Comparison of ENCODE assay signal across 9 cellular contexts in the genomic region with DNA sequence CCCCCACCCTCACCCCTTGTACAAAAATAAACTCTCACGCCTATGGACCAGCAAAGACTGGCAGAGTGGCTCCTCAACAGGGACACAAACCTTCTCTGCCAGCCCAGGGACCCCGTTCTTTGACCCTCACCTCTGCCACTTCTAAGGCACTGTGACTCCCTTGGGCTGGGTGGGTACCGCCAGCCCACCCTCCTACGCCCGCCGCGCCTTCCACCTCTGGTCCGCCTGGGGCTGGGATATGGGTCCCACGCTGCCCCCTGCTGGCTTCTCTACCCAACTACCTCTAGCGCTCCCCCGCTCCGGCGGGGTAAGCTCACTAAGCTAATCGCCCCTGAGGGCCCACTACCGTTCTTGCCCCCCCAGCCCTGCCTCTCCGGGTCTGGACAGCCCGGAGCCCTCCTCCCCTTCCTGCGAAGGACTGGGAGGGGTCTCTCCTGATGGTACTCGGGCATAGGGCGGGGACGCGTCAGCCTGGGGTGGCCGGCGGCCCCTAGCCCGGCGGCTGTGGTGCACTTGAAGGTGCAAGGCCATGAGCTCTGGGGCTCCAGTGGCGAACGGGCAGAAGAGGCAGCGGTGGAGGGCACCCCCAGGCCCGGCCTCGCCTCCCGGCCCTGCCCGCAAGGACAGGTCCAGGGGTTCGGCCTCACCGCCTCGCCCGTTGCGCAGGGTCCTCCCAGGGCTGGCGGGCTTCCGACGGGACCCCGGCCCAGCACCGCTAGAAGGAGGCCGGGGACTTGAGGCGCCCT. TPM values are rescaled to one million over a fixed set of nuclear protein-coding genes. Genes with fewer than 3 reads are reported as not detected.
DNase-seq lines count a peak whose midpoint lies in the region; ATAC-seq, FAIRE-seq and TF ChIP-seq lines count a peak whose summit lies in the region.
"Had no signal": no experiment of that assay in that cellular context is flagged by ENCODE, and none has a peak within 500 bp of the region (broad histone marks: within the 10 kb centered on the region; RNA-seq: fewer than 3 reads in every experiment).

No MANE protein-coding gene starts in this region.

- ATAC-seq in HepG2 (peak; percentile 33), GM19328 (IDR thresholded peaks at IDR 0.05; ENCODE audit: unreplicated experiment) (no peak)

- peaks cover 22% of the 10 kb centered on the region for H3K4me1 ChIP-seq in HepG2 (ENCODE audit: insufficient read depth, low read length)

- no peaks in the 10 kb centered on the region for H3K9me3 ChIP-seq in HepG2 (ENCODE audit: low read length)

- CTCF ChIA-PET in HepG2 (lab: Yijun Ruan, JAX; ENCODE audit: low intra/inter-chr PET ratio, low total read pairs): interaction anchor here (1.5 to 12.2 kb wide), 5 partner anchors 16 to 76 kb away, joined by 3 to 320 read pairs (median 38); a partner anchor contains a TSS

- FAIRE-seq in HepG2 (lab: Jason Lieb, UNC): no peak

- peaks cover 6% of the 10 kb centered on the region for H3K79me2 ChIP-seq in HepG2 (ENCODE audit: insufficient read depth, low read length)

- intact Hi-C loops in HepG2 (cut with micrococcal nuclease; ENCODE audit: unreplicated experiment): no loop called here

- WGBS in HepG2 (ENCODE audit: low lambda C conversion rate): 96% methylated on average over 39 of the region's 45 CpGs

- TF ChIP-seq EP300 in HepG2 (IDR thresholded peaks at IDR 0.05; ENCODE audit: low read depth in 2 of 2, low read length in 2 of 2) (no peak), HepG2 (CRISPR knock-in tag; IDR thresholded peaks at IDR 0.05; ENCODE audit: borderline replicate concordance) (no peak)

- H2AFZ ChIP-seq in HepG2 (ENCODE audit: low read length): no peak overlapping the region

- in situ Hi-C loops in astrocyte of the cerebellum (cut with HindIII; ENCODE audit: low sequenced_read_pairs): no loop called here
- in situ Hi-C loops in HepG2 (cut with HindIII; ENCODE audit: extremely low pct_ligation_motif_present, low pct_unique_long_range_greater_than_20kb): no loop called here

- H3K4me3 ChIP-seq in AG10803 (ENCODE audit: low read length) (no peak overlapping the region), HFF-Myc (replicated peaks; ENCODE audit: low read depth, low read length) (no peak overlapping the region), astrocyte of the cerebellum (ENCODE audit: low read depth, low read length) (no peak overlapping the region), HepG2 (replicated peaks in 1 of 3; ENCODE audit: insufficient read depth in 1 of 3, low read depth in 2 of 3, low read length in 3 of 3) (no peak overlapping the region)

- no peak overlapping the region for H3K4me2 ChIP-seq in HepG2 (ENCODE audit: low read depth, low read length)

- peak; percentile 80 for TF ChIP-seq RAD21 in HepG2 (CRISPR knock-in tag; IDR thresholded peaks at IDR 0.05)

- peak in 1 of 2 experiments; percentile 17; a peak in 1 of 4 replicates for TF ChIP-seq POLR2A in HepG2 (IDR thresholded peaks at IDR 0.05; ENCODE audit: insufficient read depth in 1 of 2, low read depth in 2 of 2, low read length in 2 of 2)

- peaks cover 39 to 59% of the 10 kb centered on the region in 2 experiments for H3K36me3 ChIP-seq in HepG2 (replicated peaks in 1 of 2; ENCODE audit: control insufficient read depth in 1 of 2, insufficient read depth in 2 of 2, low read length in 2 of 2)

- DNase-seq in AG10803 (ENCODE audit: low read depth): no peak
- DNase-seq in HFF-Myc (ENCODE audit: extremely low read depth, low read depth): no peak
- no peak for DNase-seq in astrocyte of the cerebellum (ENCODE audit: low read depth)
- no peak for DNase-seq in HepG2 (ENCODE audit: low spot score)
- no peak for DNase-seq in DMS153 treated with DMSO at 0.1 percent for 48 hours (lab: John Stamatoyannopoulos, UW; ENCODE audit: unreplicated experiment)
- no peak for DNase-seq in dermis blood vessel endothelial cell
- no peak for DNase-seq in NCI-H510A treated with DMSO at 0.1 percent for 48 hours (lab: John Stamatoyannopoulos, UW)

- no peaks in the 10 kb centered on the region for H3K27me3 ChIP-seq in HepG2 (ENCODE audit: control insufficient read depth in 1 of 2, insufficient read depth in 2 of 2, low read length in 2 of 2)

- POLR2A ChIA-PET in HepG2 (lab: Yijun Ruan, JAX): interaction anchor here (1.1 to 5.8 kb wide), 7 partner anchors 14 to 75 kb away, joined by 3 to 52 read pairs (median 16); a partner anchor contains a TSS

- H3K27ac ChIP-seq in HepG2 (ENCODE audit: extremely low read length, insufficient read depth, low read length): no peak overlapping the region

- TF ChIP-seq CTCF in AG10803 (conservative IDR thresholded peaks at IDR 0.05; ENCODE audit: low read length) (peak; percentile 47), HFF-Myc (IDR thresholded peaks at IDR 0.05; ENCODE audit: low read depth, low read length, missing control alignments) (peak; percentile 58), astrocyte of the cerebellum (IDR thresholded peaks at IDR 0.05; ENCODE audit: low read depth, low read length, missing control alignments) (peak; percentile 49), HepG2 (CRISPR knock-in tag; IDR thresholded peaks at IDR 0.05) (peak; percentile 88)

- peaks cover 8% of the 10 kb centered on the region; the same call in 1 of the 2 replicates for H4K20me1 ChIP-seq in HepG2 (ENCODE audit: insufficient read depth, low read length)

- H3K9ac ChIP-seq in HepG2 (ENCODE audit: insufficient read depth, low read depth, low read length): no peak overlapping the region

- no TSS peak for BruUV-seq in HepG2 (replicated peaks; lab: Mats Ljungman, UMichigan)

RNA-seq across cellular contexts. Expression of a gene that starts 8.1 kb away (rescaled TPM):
- 21.0 and 36.6 TPM in 2 replicates for total RNA-seq in HepG2 (2016; rRNA removed; fragmentation: Illumina TruSeq; extraction: Trizol)
- 20.7 and 21.8 TPM in 2 replicates for total RNA-seq in HepG2 (2016; cell fraction: cytosol; rRNA removed; fragmentation: Illumina TruSeq; extraction: Trizol; ENCODE audit: low read depth)
- 19.3 and 35.8 TPM in 2 replicates for total RNA-seq in HepG2 (2016; cell fraction: insoluble cytoplasmic fraction; rRNA removed; fragmentation: Illumina TruSeq; extraction: Trizol)
- total RNA-seq in HepG2 (2016; cell fraction: membrane; rRNA removed; fragmentation: Illumina TruSeq; extraction: Trizol): 53.1 and 55.3 TPM in 2 replicates
- 26.4 and 33.6 TPM in 2 replicates for total RNA-seq in HepG2 (2016; cell fraction: nucleus; rRNA removed; fragmentation: Illumina TruSeq; extraction: Trizol)
- polyA plus RNA-seq in HepG2 (2011; rRNA removed): 34.5 and 42.2 TPM in 2 replicates
- polyA plus RNA-seq in HepG2 (2011; cell fraction: cytosol; rRNA removed): 26.6 and 62.4 TPM in 2 replicates
- 171 and 203 TPM in 2 replicates for polyA plus RNA-seq in HepG2 (2011; cell fraction: nucleus; rRNA removed)
- polyA plus RNA-seq in HepG2 (2012): 21.1 and 23.1 TPM in 2 replicates
- 37.9 and 42.6 TPM in 2 replicates for polyA plus RNA-seq in HepG2 (2016; cell fraction: cytosol; fragmentation: Illumina TruSeq; extraction: Trizol; ENCODE audit: low read depth)
- 34.5 and 39.2 TPM in 2 replicates for polyA plus RNA-seq in HepG2 (2016; cell fraction: insoluble cytoplasmic fraction; fragmentation: Illumina TruSeq; extraction: Trizol; ENCODE audit: low read depth)
- polyA plus RNA-seq in HepG2 (2016; cell fraction: membrane; fragmentation: Illumina TruSeq; extraction: Trizol; ENCODE audit: low read depth): 72.9 and 82.3 TPM in 2 replicates
- 76.4 and 80.2 TPM in 2 replicates for polyA plus RNA-seq in HepG2 (2016; cell fraction: nucleus; fragmentation: Illumina TruSeq; extraction: Trizol; ENCODE audit: insufficient read depth, low read depth)
- polyA minus RNA-seq in HepG2 (2011; rRNA and poly(A)+ RNA removed; ENCODE audit: low replicate concordance): 41.2 and 86.7 TPM in 2 replicates
- polyA minus RNA-seq in HepG2 (2011; cell fraction: cytosol; rRNA and poly(A)+ RNA removed): 20.3 and 21.8 TPM in 2 replicates
- 61.3 and 63.0 TPM in 2 replicates for polyA minus RNA-seq in HepG2 (2011; cell fraction: nucleus; rRNA and poly(A)+ RNA removed)
- 5.1 and 7.0 TPM in 2 replicates for total RNA-seq in dermis blood vessel endothelial cell

RNA-seq across cellular contexts. Expression of a gene that starts 10.5 kb away (rescaled TPM):
- 0.29 TPM in 1 of 2 replicates, not detected in the other for total RNA-seq in HepG2 (2016; rRNA removed; fragmentation: Illumina TruSeq; extraction: Trizol)
- 0.20 TPM in 1 of 2 replicates, not detected in the other for total RNA-seq in HepG2 (2016; cell fraction: cytosol; rRNA removed; fragmentation: Illumina TruSeq; extraction: Trizol; ENCODE audit: low read depth)
- total RNA-seq in HepG2 (2016; cell fraction: insoluble cytoplasmic fraction; rRNA removed; fragmentation: Illumina TruSeq; extraction: Trizol): 0.16 and 0.17 TPM in 2 replicates
- 0.21 and 0.25 TPM in 2 replicates for total RNA-seq in HepG2 (2016; cell fraction: membrane; rRNA removed; fragmentation: Illumina TruSeq; extraction: Trizol)
- total RNA-seq in HepG2 (2016; cell fraction: nucleus; rRNA removed; fragmentation: Illumina TruSeq; extraction: Trizol): 0.60 and 0.68 TPM in 2 replicates
- polyA plus RNA-seq in HepG2 (2011; rRNA removed): 0.45 and 0.65 TPM in 2 replicates
- 0.19 and 0.23 TPM in 2 replicates for polyA plus RNA-seq in HepG2 (2011; cell fraction: cytosol; rRNA removed)
- polyA plus RNA-seq in HepG2 (2011; cell fraction: nucleus; rRNA removed): 1.1 and 2.0 TPM in 2 replicates
- polyA plus RNA-seq in HepG2 (2012): 0.66 and 0.69 TPM in 2 replicates
- 0.52 and 0.61 TPM in 2 replicates for polyA plus RNA-seq in HepG2 (2016; cell fraction: cytosol; fragmentation: Illumina TruSeq; extraction: Trizol; ENCODE audit: low read depth)
- polyA plus RNA-seq in HepG2 (2016; cell fraction: insoluble cytoplasmic fraction; fragmentation: Illumina TruSeq; extraction: Trizol; ENCODE audit: low read depth): 0.40 and 0.95 TPM in 2 replicates
- polyA plus RNA-seq in HepG2 (2016; cell fraction: membrane; fragmentation: Illumina TruSeq; extraction: Trizol; ENCODE audit: low read depth): 0.92 and 1.2 TPM in 2 replicates
- 0.88 and 0.92 TPM in 2 replicates for polyA plus RNA-seq in HepG2 (2016; cell fraction: nucleus; fragmentation: Illumina TruSeq; extraction: Trizol; ENCODE audit: insufficient read depth, low read depth)
- 1.0 and 3.5 TPM in 2 replicates for polyA minus RNA-seq in HepG2 (2011; rRNA and poly(A)+ RNA removed; ENCODE audit: low replicate concordance)
- not detected in 2 replicates for polyA minus RNA-seq in HepG2 (2011; cell fraction: cytosol; rRNA and poly(A)+ RNA removed)
- polyA minus RNA-seq in HepG2 (2011; cell fraction: nucleus; rRNA and poly(A)+ RNA removed): 1.3 TPM in 1 of 2 replicates, not detected in the other
- 0.19 TPM in 1 of 2 replicates, not detected in the other for total RNA-seq in dermis blood vessel endothelial cell

RNA-seq across cellular contexts. Expression of a gene that starts 20.3 kb away (rescaled TPM):
- total RNA-seq in HepG2 (2016; rRNA removed; fragmentation: Illumina TruSeq; extraction: Trizol) (18.5 and 28.1 TPM in 2 replicates), dermis blood vessel endothelial cell (6.2 and 7.3 TPM in 2 replicates)
- total RNA-seq in HepG2 (2016; cell fraction: cytosol; rRNA removed; fragmentation: Illumina TruSeq; extraction: Trizol; ENCODE audit: low read depth): 5.0 and 7.1 TPM in 2 replicates
- 15.0 and 26.8 TPM in 2 replicates for total RNA-seq in HepG2 (2016; cell fraction: insoluble cytoplasmic fraction; rRNA removed; fragmentation: Illumina TruSeq; extraction: Trizol)
- total RNA-seq in HepG2 (2016; cell fraction: membrane; rRNA removed; fragmentation: Illumina TruSeq; extraction: Trizol): 8.4 and 8.6 TPM in 2 replicates
- 32.3 and 36.7 TPM in 2 replicates for total RNA-seq in HepG2 (2016; cell fraction: nucleus; rRNA removed; fragmentation: Illumina TruSeq; extraction: Trizol)
- polyA plus RNA-seq in HepG2 (2011; rRNA removed): 78.1 and 97.1 TPM in 2 replicates
- 47.9 and 68.0 TPM in 2 replicates for polyA plus RNA-seq in HepG2 (2011; cell fraction: cytosol; rRNA removed)
- 243 and 248 TPM in 2 replicates for polyA plus RNA-seq in HepG2 (2011; cell fraction: nucleus; rRNA removed)
- 34.1 and 49.5 TPM in 2 replicates for polyA plus RNA-seq in HepG2 (2012)
- polyA plus RNA-seq in HepG2 (2016; cell fraction: cytosol; fragmentation: Illumina TruSeq; extraction: Trizol; ENCODE audit: low read depth): 2.9 and 3.7 TPM in 2 replicates
- polyA plus RNA-seq in HepG2 (2016; cell fraction: insoluble cytoplasmic fraction; fragmentation: Illumina TruSeq; extraction: Trizol; ENCODE audit: low read depth): 13.8 and 18.7 TPM in 2 replicates
- polyA plus RNA-seq in HepG2 (2016; cell fraction: membrane; fragmentation: Illumina TruSeq; extraction: Trizol; ENCODE audit: low read depth): 5.9 and 7.3 TPM in 2 replicates
- 69.4 and 77.3 TPM in 2 replicates for polyA plus RNA-seq in HepG2 (2016; cell fraction: nucleus; fragmentation: Illumina TruSeq; extraction: Trizol; ENCODE audit: insufficient read depth, low read depth)
- 29.6 and 155 TPM in 2 replicates for polyA minus RNA-seq in HepG2 (2011; rRNA and poly(A)+ RNA removed; ENCODE audit: low replicate concordance)
- polyA minus RNA-seq in HepG2 (2011; cell fraction: cytosol; rRNA and poly(A)+ RNA removed): 32.6 and 33.5 TPM in 2 replicates
- 71.0 and 71.2 TPM in 2 replicates for polyA minus RNA-seq in HepG2 (2011; cell fraction: nucleus; rRNA and poly(A)+ RNA removed)

RNA-seq across cellular contexts. Expression of a gene that starts 32.7 kb away (rescaled TPM):
- total RNA-seq in HepG2 (2016; rRNA removed; fragmentation: Illumina TruSeq; extraction: Trizol) (not detected in 2 replicates), dermis blood vessel endothelial cell (not detected in 2 replicates)
- not detected in 2 replicates for total RNA-seq in HepG2 (2016; cell fraction: cytosol; rRNA removed; fragmentation: Illumina TruSeq; extraction: Trizol; ENCODE audit: low read depth)
- total RNA-seq in HepG2 (2016; cell fraction: insoluble cytoplasmic fraction; rRNA removed; fragmentation: Illumina TruSeq; extraction: Trizol): not detected in 2 replicates
- total RNA-seq in HepG2 (2016; cell fraction: membrane; rRNA removed; fragmentation: Illumina TruSeq; extraction: Trizol): not detected in 2 replicates
- not detected in 2 replicates for total RNA-seq in HepG2 (2016; cell fraction: nucleus; rRNA removed; fragmentation: Illumina TruSeq; extraction: Trizol)
- not detected in 2 replicates for polyA plus RNA-seq in HepG2 (2011; rRNA removed)
- not detected in 2 replicates for polyA plus RNA-seq in HepG2 (2011; cell fraction: cytosol; rRNA removed)
- polyA plus RNA-seq in HepG2 (2011; cell fraction: nucleus; rRNA removed): not detected in 2 replicates
- polyA plus RNA-seq in HepG2 (2012): not detected in 2 replicates
- polyA plus RNA-seq in HepG2 (2016; cell fraction: cytosol; fragmentation: Illumina TruSeq; extraction: Trizol; ENCODE audit: low read depth): not detected in 2 replicates
- not detected in 2 replicates for polyA plus RNA-seq in HepG2 (2016; cell fraction: insoluble cytoplasmic fraction; fragmentation: Illumina TruSeq; extraction: Trizol; ENCODE audit: low read depth)
- not detected in 2 replicates for polyA plus RNA-seq in HepG2 (2016; cell fraction: membrane; fragmentation: Illumina TruSeq; extraction: Trizol; ENCODE audit: low read depth)
- polyA plus RNA-seq in HepG2 (2016; cell fraction: nucleus; fragmentation: Illumina TruSeq; extraction: Trizol; ENCODE audit: insufficient read depth, low read depth): not detected in 2 replicates
- not detected in 2 replicates for polyA minus RNA-seq in HepG2 (2011; rRNA and poly(A)+ RNA removed; ENCODE audit: low replicate concordance)
- not detected in 2 replicates for polyA minus RNA-seq in HepG2 (2011; cell fraction: cytosol; rRNA and poly(A)+ RNA removed)
- polyA minus RNA-seq in HepG2 (2011; cell fraction: nucleus; rRNA and poly(A)+ RNA removed): not detected in 2 replicates
- polyA plus RNA-seq: esophagus had no signal

RNA-seq across cellular contexts. Expression of a gene that starts 48.2 kb away (rescaled TPM):
- total RNA-seq in HepG2 (2016; rRNA removed; fragmentation: Illumina TruSeq; extraction: Trizol): not detected in 2 replicates
- total RNA-seq in HepG2 (2016; cell fraction: cytosol; rRNA removed; fragmentation: Illumina TruSeq; extraction: Trizol; ENCODE audit: low read depth): not detected in 2 replicates
- not detected in 2 replicates for total RNA-seq in HepG2 (2016; cell fraction: insoluble cytoplasmic fraction; rRNA removed; fragmentation: Illumina TruSeq; extraction: Trizol)
- not detected in 2 replicates for total RNA-seq in HepG2 (2016; cell fraction: membrane; rRNA removed; fragmentation: Illumina TruSeq; extraction: Trizol)
- total RNA-seq in HepG2 (2016; cell fraction: nucleus; rRNA removed; fragmentation: Illumina TruSeq; extraction: Trizol): not detected in 2 replicates
- polyA plus RNA-seq in HepG2 (2011; rRNA removed): 0.04 and 0.17 TPM in 2 replicates
- polyA plus RNA-seq in HepG2 (2011; cell fraction: cytosol; rRNA removed): 0.04 and 0.06 TPM in 2 replicates
- 0.23 and 0.42 TPM in 2 replicates for polyA plus RNA-seq in HepG2 (2011; cell fraction: nucleus; rRNA removed)
- 0.41 and 1.6 TPM in 2 replicates for polyA plus RNA-seq in HepG2 (2012)
- polyA plus RNA-seq in HepG2 (2016; cell fraction: cytosol; fragmentation: Illumina TruSeq; extraction: Trizol; ENCODE audit: low read depth): not detected in 2 replicates
- not detected in 2 replicates for polyA plus RNA-seq in HepG2 (2016; cell fraction: insoluble cytoplasmic fraction; fragmentation: Illumina TruSeq; extraction: Trizol; ENCODE audit: low read depth)
- polyA plus RNA-seq in HepG2 (2016; cell fraction: membrane; fragmentation: Illumina TruSeq; extraction: Trizol; ENCODE audit: low read depth): not detected in 2 replicates
- polyA plus RNA-seq in HepG2 (2016; cell fraction: nucleus; fragmentation: Illumina TruSeq; extraction: Trizol; ENCODE audit: insufficient read depth, low read depth): not detected in 2 replicates
- polyA minus RNA-seq in HepG2 (2011; rRNA and poly(A)+ RNA removed; ENCODE audit: low replicate concordance): not detected in 2 replicates
- not detected in 2 replicates for polyA minus RNA-seq in HepG2 (2011; cell fraction: cytosol; rRNA and poly(A)+ RNA removed)
- polyA minus RNA-seq in HepG2 (2011; cell fraction: nucleus; rRNA and poly(A)+ RNA removed): not detected in 2 replicates
- total RNA-seq in dermis blood vessel endothelial cell: not detected in 2 replicates
